ENCODE assay signal across 12 cellular contexts in genomic region chr21:34965200-34966174, GRCh38.
DNase-seq lines count a peak whose midpoint lies in the region; ATAC-seq and TF ChIP-seq lines count a peak whose summit lies in the region.
"Had no signal": no experiment of that assay in that cellular context is flagged by ENCODE, and none has a peak within 500 bp of the region (broad histone marks: within the 10 kb centered on the region; RNA-seq: fewer than 3 reads in every experiment).

No MANE protein-coding gene starts in this region.

- H3K27me3 Mint-ChIP-seq in CD4-positive, CD25-positive, alpha-beta regulatory T cell = no peaks in the 10 kb centered on the region
- no peaks in the 10 kb centered on the region for H3K27me3 Mint-ChIP-seq in activated naive CD8-positive, alpha-beta T cell treated with anti-CD3 and anti-CD28 coated beads for 36 hours

- H3K4me1 Mint-ChIP-seq in CD4-positive, CD25-positive, alpha-beta regulatory T cell = peaks cover 40 to 94% (median 69%) of the 10 kb centered on the region in 4 donors
- H3K4me1 Mint-ChIP-seq in activated naive CD8-positive, alpha-beta T cell treated with anti-CD3 and anti-CD28 coated beads for 36 hours = peaks cover 78% of the 10 kb centered on the region

- H3K36me3 Mint-ChIP-seq in CD4-positive, CD25-positive, alpha-beta regulatory T cell = peaks cover 35% of the 10 kb centered on the region
- peaks cover 13% of the 10 kb centered on the region for H3K36me3 Mint-ChIP-seq in activated naive CD8-positive, alpha-beta T cell treated with anti-CD3 and anti-CD28 coated beads for 36 hours

- H3K4me3 Mint-ChIP-seq in CD4-positive, CD25-positive, alpha-beta regulatory T cell = peak overlapping the region in 3 of 4 donors; percentile 2 to 24 (median 14)
- no peak overlapping the region for H3K4me3 Mint-ChIP-seq in activated naive CD8-positive, alpha-beta T cell treated with anti-CD3 and anti-CD28 coated beads for 36 hours

- H3K4me3 ChIP-seq in CD4-positive, CD25-positive, alpha-beta regulatory T cell (ENCODE audit: low read depth, low read length) = no peak overlapping the region
- no peak overlapping the region for H3K4me3 ChIP-seq in lower lobe of right lung
- H3K4me3 ChIP-seq: HAP-1 had no signal

- no peaks in the 10 kb centered on the region for H3K9me3 ChIP-seq in CD4-positive, CD25-positive, alpha-beta regulatory T cell (ENCODE audit: control insufficient read depth in 2 of 2, low read length in 2 of 2)
- H3K9me3 ChIP-seq in lower lobe of right lung = no peaks in the 10 kb centered on the region
- H3K9me3 ChIP-seq: HAP-1 had no signal

- H3K36me3 ChIP-seq in CD4-positive, CD25-positive, alpha-beta regulatory T cell (ENCODE audit: control insufficient read depth, insufficient read depth, low read length) = peaks cover 20% of the 10 kb centered on the region
- H3K36me3 ChIP-seq in lower lobe of right lung = no peaks in the 10 kb centered on the region
- H3K36me3 ChIP-seq: HAP-1 had no signal

- H3K4me1 ChIP-seq in CD4-positive, CD25-positive, alpha-beta regulatory T cell (ENCODE audit: control insufficient read depth, insufficient read depth, low read length, poor library complexity, severe bottlenecking) = peaks cover 54% of the 10 kb centered on the region
- H3K4me1 ChIP-seq in lower lobe of right lung = peaks cover 43% of the 10 kb centered on the region
- H3K4me1 ChIP-seq: HAP-1 had no signal

- H3K27ac Mint-ChIP-seq in CD4-positive, CD25-positive, alpha-beta regulatory T cell = peak overlapping the region in 1 of 3 donors; percentile 28
- H3K27ac Mint-ChIP-seq in activated naive CD8-positive, alpha-beta T cell treated with anti-CD3 and anti-CD28 coated beads for 36 hours = peak overlapping the region; percentile 17

- no peak for DNase-seq in CD4-positive, CD25-positive, alpha-beta regulatory T cell
- DNase-seq in HT1080 (ENCODE audit: low read depth) = peak; percentile 80
- DNase-seq in activated naive CD8-positive, alpha-beta T cell treated with anti-CD3 and anti-CD28 coated beads for 36 hours = no peak
- no peak for DNase-seq in lower lobe of right lung
- DNase-seq in activated gamma-delta T cell (lab: John Stamatoyannopoulos, UW) = no peak
- DNase-seq in dedifferentiated amniotic fluid mesenchymal stem cell (ENCODE audit: extremely low spot score) = no peak
- DNase-seq in RPMI8226 = no peak
- DNase-seq in activated CD4-positive, CD25-positive, alpha-beta regulatory T cell (lab: John Stamatoyannopoulos, UW) = no peak
- DNase-seq: cerebellar nuclear complex, GDM1, NCI-H187 had no signal

- no peaks in the 10 kb centered on the region for H3K27me3 ChIP-seq in CD4-positive, CD25-positive, alpha-beta regulatory T cell (ENCODE audit: control insufficient read depth, insufficient read depth, low read length)
- no peaks in the 10 kb centered on the region for H3K27me3 ChIP-seq in lower lobe of right lung (ENCODE audit: low read depth)

- no peaks in the 10 kb centered on the region for H3K9me3 Mint-ChIP-seq in CD4-positive, CD25-positive, alpha-beta regulatory T cell
- H3K9me3 Mint-ChIP-seq in activated naive CD8-positive, alpha-beta T cell treated with anti-CD3 and anti-CD28 coated beads for 36 hours = no peaks in the 10 kb centered on the region

- intact Hi-C loops in lower lobe of right lung (cut with DNase I) = no loop called here

- ATAC-seq in CD4-positive, CD25-positive, alpha-beta regulatory T cell (ENCODE audit: low read depth in 2 of 2) = no peak
- no peak for ATAC-seq in lower lobe of right lung

- no peak for TF ChIP-seq CTCF in lower lobe of right lung (IDR thresholded peaks at IDR 0.05)

- H3K27ac ChIP-seq in CD4-positive, CD25-positive, alpha-beta regulatory T cell (ENCODE audit: insufficient read depth, low read length, poor library complexity, severe bottlenecking) = no peak overlapping the region
- peak overlapping the region; percentile 31 for H3K27ac ChIP-seq in lower lobe of right lung
